Comparison of ENCODE assay signal across 19 cellular contexts in the genomic region with DNA sequence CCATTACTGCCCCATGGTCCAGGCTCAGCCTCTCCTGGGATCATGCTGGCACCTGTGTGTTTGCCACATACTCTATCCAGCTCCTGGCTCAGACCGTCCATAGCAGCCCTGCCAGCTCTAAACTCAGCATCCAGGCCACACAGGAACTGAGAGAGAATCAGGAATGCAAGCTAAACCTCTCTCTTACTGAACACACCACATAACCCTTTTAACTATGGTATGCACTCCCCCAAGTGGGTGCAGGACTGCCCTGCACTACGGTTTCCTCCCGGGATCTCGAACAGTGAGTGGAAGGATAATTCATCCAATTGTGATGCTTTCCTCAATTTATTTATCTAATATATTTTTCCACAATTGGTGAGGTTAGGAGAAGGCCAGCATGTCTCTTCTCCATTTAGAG. TPM values are rescaled to one million over a fixed set of nuclear protein-coding genes. Genes with fewer than 3 reads are reported as not detected.
DNase-seq lines count a peak whose midpoint lies in the region; ATAC-seq and TF ChIP-seq lines count a peak whose summit lies in the region.
"Had no signal": no experiment of that assay in that cellular context is flagged by ENCODE, and none has a peak within 500 bp of the region (broad histone marks: within the 10 kb centered on the region; RNA-seq: fewer than 3 reads in every experiment).

No MANE protein-coding gene starts in this region.

- H3K9me3 ChIP-seq in RWPE2 (ENCODE audit: severe bottlenecking): no peaks in the 10 kb centered on the region
- H3K9me3 ChIP-seq in prostate gland: no peaks in the 10 kb centered on the region
- H3K9me3 ChIP-seq: upper lobe of left lung had no signal

- H3K4me3 ChIP-seq in AG09309 (ENCODE audit: control insufficient read depth, low read depth, low read length) (no peak overlapping the region), RWPE2 (ENCODE audit: severe bottlenecking) (no peak overlapping the region), fibroblast of the aortic adventitia (ENCODE audit: low read depth, low read length) (no peak overlapping the region), prostate gland (no peak overlapping the region)
- H3K4me3 ChIP-seq: upper lobe of left lung had no signal

- H3K4me1 ChIP-seq in RWPE2 (ENCODE audit: insufficient read depth, poor library complexity, severe bottlenecking) (no peaks in the 10 kb centered on the region), prostate gland (replicated peaks) (no peaks in the 10 kb centered on the region)

- DNase-seq in AG09309 (ENCODE audit: low read depth) (no peak), GM13977 (ENCODE audit: low spot score) (no peak), RWPE2 (ENCODE audit: low spot score) (no peak), fibroblast of the aortic adventitia (ENCODE audit: low read depth) (peak; percentile 10), prostate gland (ENCODE audit: low spot score) (no peak)
- no peak for DNase-seq in stimulated activated CD8-positive, alpha-beta memory T cell treated with anti-CD3 and anti-CD28 coated beads, Interleukin-4, amount 100 ng/mL, for 48 hours
- DNase-seq: activated CD4-positive, alpha-beta T cell treated with anti-CD3 and anti-CD28 coated beads, Interleukin-2, amount 50 U/mL, for 4 hours; activated naive CD8-positive, alpha-beta T cell treated with anti-CD3 and anti-CD28 coated beads, Interleukin-2, amount 50 U/mL, for 24 hours; activated T-cell treated with anti-CD3 and anti-CD28 coated beads, Interleukin-2, amount 50 U/mL, for 4 hours; DMS 273 treated with DMSO at 0.1 percent for 48 hours; kidney; midbrain; NCI-H2029 treated with DMSO at 0.1 percent for 48 hours; stimulated activated naive CD4-positive, alpha-beta T cell treated with Interleukin-2 at 50 U/mL for 16 hours; upper lobe of left lung had no signal

- intact Hi-C loops in prostate gland (cut with DNase I): no loop called here

- no peaks in the 10 kb centered on the region for H3K36me3 Mint-ChIP-seq in activated T-helper 17 cell treated with anti-CD3 and anti-CD28 coated beads, Interleukin-2, amount 50 U/mL, for 72 hours (ENCODE audit: low read depth)

- H3K27me3 ChIP-seq in RWPE2 (ENCODE audit: insufficient read depth, poor library complexity, severe bottlenecking) (peaks cover 14% of the 10 kb centered on the region), prostate gland (replicated peaks; ENCODE audit: insufficient read depth) (no peaks in the 10 kb centered on the region)
- H3K27me3 ChIP-seq: upper lobe of left lung had no signal

- no peak overlapping the region for H3K4me3 Mint-ChIP-seq in activated T-helper 17 cell treated with anti-CD3 and anti-CD28 coated beads, Interleukin-2, amount 50 U/mL, for 72 hours
- H3K4me3 Mint-ChIP-seq: activated naive CD8-positive, alpha-beta T cell treated with anti-CD3 and anti-CD28 coated beads, Interleukin-2, amount 50 U/mL, for 24 hours; activated T-cell treated with anti-CD3 and anti-CD28 coated beads, Interleukin-2, amount 50 U/mL, for 4 hours had no signal

- H3K27ac ChIP-seq in RWPE2 (ENCODE audit: poor library complexity, severe bottlenecking): no peak overlapping the region
- H3K27ac ChIP-seq in prostate gland: no peak overlapping the region
- H3K27ac ChIP-seq: HL-60, RWPE1, upper lobe of left lung had no signal

- H3K36me3 ChIP-seq in RWPE2 (ENCODE audit: low read depth): no peaks in the 10 kb centered on the region
- no peaks in the 10 kb centered on the region for H3K36me3 ChIP-seq in prostate gland
- H3K36me3 ChIP-seq: upper lobe of left lung had no signal

- H3K9me3 Mint-ChIP-seq in activated T-helper 17 cell treated with anti-CD3 and anti-CD28 coated beads, Interleukin-2, amount 50 U/mL, for 72 hours: no peaks in the 10 kb centered on the region
- H3K9me3 Mint-ChIP-seq: activated naive CD8-positive, alpha-beta T cell treated with anti-CD3 and anti-CD28 coated beads, Interleukin-2, amount 50 U/mL, for 24 hours; activated T-cell treated with anti-CD3 and anti-CD28 coated beads, Interleukin-2, amount 50 U/mL, for 4 hours had no signal

- ATAC-seq in RWPE2 (ENCODE audit: low read depth): peak; percentile 36; the same call in 1 of the 3 replicates
- ATAC-seq in HG03571 (IDR thresholded peaks at IDR 0.05; ENCODE audit: unreplicated experiment): no peak
- ATAC-seq in activated T-helper 17 cell treated with anti-CD3 and anti-CD28 coated beads, Interleukin-2, amount 50 U/mL, for 72 hours (replicated peaks): no peak
- ATAC-seq: activated naive CD8-positive, alpha-beta T cell treated with anti-CD3 and anti-CD28 coated beads, Interleukin-2, amount 50 U/mL, for 24 hours; activated T-cell treated with anti-CD3 and anti-CD28 coated beads, Interleukin-2, amount 50 U/mL, for 4 hours had no signal

- no peak overlapping the region for H3K27ac Mint-ChIP-seq in activated T-helper 17 cell treated with anti-CD3 and anti-CD28 coated beads, Interleukin-2, amount 50 U/mL, for 72 hours
- H3K27ac Mint-ChIP-seq: activated naive CD8-positive, alpha-beta T cell treated with anti-CD3 and anti-CD28 coated beads, Interleukin-2, amount 50 U/mL, for 24 hours had no signal

- TF ChIP-seq CTCF in AG09309 (IDR thresholded peaks at IDR 0.05; ENCODE audit: control insufficient read depth, insufficient read depth, low read depth, low read length, missing control alignments): peak; percentile 27
- peak; percentile 23 for TF ChIP-seq CTCF in GM13977 (IDR thresholded peaks at IDR 0.05; ENCODE audit: extremely low read depth, insufficient read depth, missing control alignments)
- TF ChIP-seq CTCF in RWPE2 (IDR thresholded peaks at IDR 0.05; ENCODE audit: poor library complexity, severe bottlenecking): no peak
- peak; percentile 24 for TF ChIP-seq CTCF in fibroblast of the aortic adventitia (IDR thresholded peaks at IDR 0.05; ENCODE audit: insufficient read depth, low read length)
- no peak for TF ChIP-seq CTCF in prostate gland (IDR thresholded peaks at IDR 0.05)

- 70% methylated on average over 4 of the region's 4 CpGs for WGBS in prostate gland

- H3K27me3 Mint-ChIP-seq in activated T-helper 17 cell treated with anti-CD3 and anti-CD28 coated beads, Interleukin-2, amount 50 U/mL, for 72 hours: no peaks in the 10 kb centered on the region
- H3K27me3 Mint-ChIP-seq: activated naive CD8-positive, alpha-beta T cell treated with anti-CD3 and anti-CD28 coated beads, Interleukin-2, amount 50 U/mL, for 24 hours had no signal

- peaks cover 16% of the 10 kb centered on the region for H3K4me1 Mint-ChIP-seq in activated T-helper 17 cell treated with anti-CD3 and anti-CD28 coated beads, Interleukin-2, amount 50 U/mL, for 72 hours

- TF ChIP-seq POLR2A in prostate gland (IDR thresholded peaks at IDR 0.05): no peak

- in situ Hi-C loops in GM13977 (cut with MboI; ENCODE audit: low pct_unique_long_range_greater_than_20kb, low sequenced_read_pairs, unreplicated experiment): loop anchor here (5.0 kb wide), 1 partner anchor 62 kb away; no protein-coding TSS in a partner anchor

RNA-seq across cellular contexts. Expression of a gene that starts 17.1 kb away (rescaled TPM):
- total RNA-seq in fibroblast of the aortic adventitia (ENCODE audit: low replicate concordance): 15.5 and 37.5 TPM in 2 replicates
- total RNA-seq in prostate gland: 10 to 100 TPM; 29.8 to 33.9 TPM
- 10 to 100 TPM; 34.8 to 37.1 TPM for total RNA-seq in activated T-helper 17 cell treated with anti-CD3 and anti-CD28 coated beads, Interleukin-2, amount 50 U/mL, for 72 hours

Comparison
In these comparisons a context has a peak if more than half of its experiments do, and no peak if none do; other contexts are left out.
1. CTCF ChIP-seq: peak in AG09309 (single experiment), GM13977 (single experiment) and fibroblast of the aortic adventitia (single experiment); none in RWPE2 (single experiment) and prostate gland (0 of 4).